ENCODE assay signal across 8 cellular contexts in genomic region chr5:149730620-149731331, GRCh38. TPM values are rescaled to one million over a fixed set of nuclear protein-coding genes. Genes with fewer than 3 reads are reported as not detected.
A peak's percentile ranks its signal among the peaks of the same experiment; 100 is the strongest.
DNase-seq lines count a peak whose midpoint lies in the region; ATAC-seq, FAIRE-seq and TF ChIP-seq lines count a peak whose summit lies in the region.

No MANE protein-coding gene starts in this region.

- TF ChIP-seq CTCF in OCI-LY1 (IDR thresholded peaks at IDR 0.05; ENCODE audit: low read length) (peak; percentile 31), neutrophil (IDR thresholded peaks at IDR 0.05) (no peak)

- H3K27me3 ChIP-seq in ACC112 (ENCODE audit: insufficient read depth, low read length) (0 out of 2 replicates have a peak, but pooled peaks cover under 1% of the 10 kb centered on the region), OCI-LY1 (ENCODE audit: insufficient read depth, low read length) (no peaks in the 10 kb centered on the region), neutrophil (peaks cover 49% of the 10 kb centered on the region), thymus (ENCODE audit: control insufficient read depth, insufficient read depth) (peaks cover 11% of the 10 kb centered on the region)

- no peaks in the 10 kb centered on the region for H3K36me3 ChIP-seq in ACC112 (ENCODE audit: insufficient read depth, low read length)
- H3K36me3 ChIP-seq in OCI-LY1 (ENCODE audit: insufficient read depth, low read length): no peaks in the 10 kb centered on the region
- H3K36me3 ChIP-seq in neutrophil: no peaks in the 10 kb centered on the region
- H3K36me3 ChIP-seq in thymus (ENCODE audit: control insufficient read depth, insufficient read depth): no peaks in the 10 kb centered on the region

- no peaks in the 10 kb centered on the region for H3F3A ChIP-seq in OCI-LY1 (ENCODE audit: insufficient read depth, low read length)

- no peaks in the 10 kb centered on the region for H4K20me1 ChIP-seq in OCI-LY1 (ENCODE audit: insufficient read depth, low read length)

- FAIRE-seq in frontal cortex (lab: Jason Lieb, UNC): no peak

- peak overlapping the region; percentile 88 for H3K9ac ChIP-seq in OCI-LY1 (ENCODE audit: low read length)

- H3K4me3 ChIP-seq in ACC112 (ENCODE audit: low read depth, low read length) (peak overlapping the region; percentile 97), OCI-LY1 (ENCODE audit: low read depth, low read length, poor library complexity, severe bottlenecking) (peak overlapping the region; percentile 78), neutrophil (ENCODE audit: low read depth in 1 of 2, low read length in 1 of 2) (peak overlapping the region; percentile 63 to 74), thymus (ENCODE audit: low read length) (peak overlapping the region; percentile 87)

- H3K4me1 ChIP-seq in ACC112 (ENCODE audit: control insufficient read depth, insufficient read depth, low read length, unreplicated experiment): no peaks in the 10 kb centered on the region
- peaks cover 20% of the 10 kb centered on the region for H3K4me1 ChIP-seq in OCI-LY1 (ENCODE audit: insufficient read depth, low read length, severe bottlenecking)
- H3K4me1 ChIP-seq in neutrophil (ENCODE audit: control insufficient read depth in 1 of 2, insufficient read depth in 1 of 2, low read depth in 1 of 2, low read length in 1 of 2): peaks cover 28 to 43% of the 10 kb centered on the region in 2 experiments
- H3K4me1 ChIP-seq in thymus (ENCODE audit: control insufficient read depth, insufficient read depth, low read length): peaks cover 6% of the 10 kb centered on the region

- H3K9me3 ChIP-seq in OCI-LY1 (ENCODE audit: low read length) (no peaks in the 10 kb centered on the region), neutrophil (no peaks in the 10 kb centered on the region), thymus (ENCODE audit: control insufficient read depth) (no peaks in the 10 kb centered on the region)

- H3K79me2 ChIP-seq in ACC112 (ENCODE audit: control insufficient read depth, insufficient read depth, low read length, unreplicated experiment) (no peaks in the 10 kb centered on the region), OCI-LY1 (ENCODE audit: insufficient read depth, low read length) (peaks cover 33% of the 10 kb centered on the region)

- no peaks in the 10 kb centered on the region for H3K9me2 ChIP-seq in OCI-LY1 (ENCODE audit: low read depth, low read length)

- H2AFZ ChIP-seq in ACC112 (ENCODE audit: low read length, unreplicated experiment) (peak overlapping the region; percentile 99), OCI-LY1 (ENCODE audit: low read length) (no peak overlapping the region)

- peak overlapping the region; percentile 85 for H3K4me2 ChIP-seq in OCI-LY1 (ENCODE audit: low read length)

- ATAC-seq in GM18502 (IDR thresholded peaks at IDR 0.05; ENCODE audit: poor library complexity, unreplicated experiment): peak; percentile 34
- peak; percentile 20 for ATAC-seq in HG02970 (IDR thresholded peaks at IDR 0.05; ENCODE audit: low FRiP score, unreplicated experiment)

- peak; percentile 27 for DNase-seq in activated T-helper 9 cell treated with anti-CD3 and anti-CD28 coated beads, Interleukin-2, amount 50 U/mL, for 16 hours (ENCODE audit: low read depth)
- peak; percentile 47 to 51 for DNase-seq in frontal cortex (ENCODE audit: low spot score in 2 of 2)

- no peak overlapping the region for H3K27ac ChIP-seq in ACC112 (ENCODE audit: low read depth, low read length)
- H3K27ac ChIP-seq in OCI-LY1 (ENCODE audit: low read depth, low read length, poor library complexity, severe bottlenecking): peak overlapping the region; percentile 73
- no peak overlapping the region for H3K27ac ChIP-seq in neutrophil
- peak overlapping the region; percentile 66 for H3K27ac ChIP-seq in thymus (ENCODE audit: low read depth)

- WGBS in thymus: under 1% methylated on average over 62 of the region's 62 CpGs

RNA-seq across cellular contexts. Expression of gene PPARGC1B, which starts 0.7 kb away (rescaled TPM):
- total RNA-seq in frontal cortex: 0.82 TPM
- 0.82 TPM for polyA plus RNA-seq in thymus

Comparison
In these comparisons a context has a peak if more than half of its experiments do, and no peak if none do; other contexts are left out.
1. H3K27ac ChIP-seq: peak in OCI-LY1 (single experiment) and thymus (single experiment); none in ACC112 (single experiment) and neutrophil (single experiment).
2. Peak in every context shown above with its lines, with median percentiles within 50 percentile points of each other: H3K4me3 ChIP-seq.